Comparison of ENCODE assay signal across 8 cellular contexts in the genomic region with DNA sequence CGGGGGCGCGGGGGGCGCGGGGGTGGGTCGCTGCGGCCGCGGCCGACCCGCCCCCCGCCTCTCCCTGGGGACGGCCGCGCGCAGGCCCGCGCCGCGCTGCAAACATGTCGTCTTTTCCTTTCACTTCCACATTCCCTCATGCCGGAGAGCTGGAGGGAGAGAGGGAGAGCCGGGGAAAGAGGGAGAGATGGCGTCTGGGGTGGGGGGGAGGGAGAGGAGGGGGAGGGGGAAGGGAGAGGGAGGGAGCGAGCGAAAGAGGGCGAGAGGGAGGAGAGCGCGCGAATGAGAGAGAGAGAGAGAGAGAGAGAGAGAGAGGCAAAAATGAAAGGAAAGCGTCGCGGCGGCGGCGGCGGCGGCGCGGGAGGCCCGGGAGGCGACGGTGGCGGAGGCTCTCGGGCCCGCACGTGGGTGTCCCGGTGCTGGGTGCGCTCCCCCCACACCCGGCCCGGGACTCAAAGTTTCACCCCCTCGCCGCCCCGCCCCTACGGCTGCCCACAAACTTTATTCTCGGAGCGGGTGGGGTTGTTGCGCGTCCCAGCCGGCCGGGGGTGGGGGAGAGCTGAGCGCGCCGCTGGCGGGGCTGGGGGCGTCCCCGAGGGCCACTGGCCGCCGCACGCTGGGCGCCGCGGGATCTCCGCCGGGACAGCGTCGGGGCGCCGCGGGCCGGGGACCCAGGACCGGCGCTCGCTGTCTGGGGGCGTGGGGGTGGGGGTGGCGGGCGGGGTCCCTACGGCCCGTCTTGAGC. TPM values are rescaled to one million over a fixed set of nuclear protein-coding genes. Genes with fewer than 3 reads are reported as not detected.
DNase-seq lines count a peak whose midpoint lies in the region; ATAC-seq, FAIRE-seq and TF ChIP-seq lines count a peak whose summit lies in the region.

No MANE protein-coding gene starts in this region.

- H3K4me3 ChIP-seq in astrocyte of the cerebellum (ENCODE audit: low read depth, low read length) = peak overlapping the region; percentile 67
- peak overlapping the region; percentile 72 to 96 (median 78) for H3K4me3 ChIP-seq in sigmoid colon

- H3K9me3 ChIP-seq in T-helper 17 cell (ENCODE audit: control insufficient read depth, low read length, poor library complexity, severe bottlenecking) = no peaks in the 10 kb centered on the region
- H3K9me3 ChIP-seq in sigmoid colon = no peaks in the 10 kb centered on the region

- peaks cover 46% of the 10 kb centered on the region for H3K4me1 Mint-ChIP-seq in T-helper 17 cell

- H3K36me3 ChIP-seq in sigmoid colon = no peaks in the 10 kb centered on the region

- peak overlapping the region; percentile 98 for H3K4me3 Mint-ChIP-seq in T-helper 17 cell

- no peak for TF ChIP-seq CTCF in astrocyte of the cerebellum (IDR thresholded peaks at IDR 0.05; ENCODE audit: low read depth, low read length, missing control alignments)
- no peak for TF ChIP-seq CTCF in sigmoid colon (IDR thresholded peaks at IDR 0.05)

- peaks cover 8% of the 10 kb centered on the region for H3K36me3 Mint-ChIP-seq in T-helper 17 cell (ENCODE audit: low read depth)

- ATAC-seq in T-helper 17 cell = peak; percentile 70
- ATAC-seq in GM19397 (IDR thresholded peaks at IDR 0.05; ENCODE audit: unreplicated experiment) = no peak

- WGBS in sigmoid colon, 2 donors = 0 to 1% methylated on average over 89 of the region's 89 CpGs

- DNase-seq in NCI-H82 (lab: John Stamatoyannopoulos, UW) = peak; percentile 63
- DNase-seq in NCI-H82 treated with DMSO at 0.1 percent for 48 hours (lab: John Stamatoyannopoulos, UW; ENCODE audit: unreplicated experiment) = no peak
- peak; percentile 64 for DNase-seq in HTR-8/SVneo (ENCODE audit: insufficient read length, low spot score)
- peak; percentile 50 to 67 (median 59) for DNase-seq in T-helper 17 cell
- no peak for DNase-seq in astrocyte of the cerebellum (ENCODE audit: low read depth)
- DNase-seq in hepatic stellate cell (ENCODE audit: low spot score) = peak; percentile 79
- DNase-seq in sigmoid colon = peak; percentile 83

- in situ Hi-C loops in astrocyte of the cerebellum (cut with HindIII; ENCODE audit: low sequenced_read_pairs) = no loop called here

- intact Hi-C loops in sigmoid colon (cut with DNase I) = loop anchor here (2.0 to 10.0 kb wide), 5 partner anchors 69 to 257 kb away; a partner anchor contains a TSS

- no peaks in the 10 kb centered on the region for H3K27me3 ChIP-seq in sigmoid colon

- peaks cover 0 to 57% (median 52%) of the 10 kb centered on the region in 4 donors for H3K4me1 ChIP-seq in sigmoid colon

- TF ChIP-seq EP300 in sigmoid colon (IDR thresholded peaks at IDR 0.05) = no peak

- peak overlapping the region; percentile 96 for H3K27ac Mint-ChIP-seq in T-helper 17 cell

- FAIRE-seq in HTR-8/SVneo (lab: Jason Lieb, UNC) = no peak

- no peak for TF ChIP-seq POLR2A in sigmoid colon (IDR thresholded peaks at IDR 0.05)

- peak overlapping the region; percentile 85 to 94 (median 91) for H3K27ac ChIP-seq in sigmoid colon

- H3K27me3 Mint-ChIP-seq in T-helper 17 cell = no peaks in the 10 kb centered on the region

RNA-seq across cellular contexts. Expression of a gene that starts 0.7 kb away (rescaled TPM):
- total RNA-seq in T-helper 17 cell = 10 to 100 TPM; 11.7 to 14.4 TPM
- total RNA-seq in sigmoid colon = 10 to 100 TPM in 1 of 4 donors, 1 to 10 TPM in 3; 5.3 to 10.0 (median 7.5) TPM
- polyA plus RNA-seq in sigmoid colon = 10 to 100 TPM; 13.8 to 28.2 (median 24.1) TPM

Comparison
In these comparisons a context has a peak if more than half of its experiments do, and no peak if none do; other contexts are left out.
1. DNase-seq: peak in NCI-H82 (single experiment), HTR-8/SVneo (single experiment), T-helper 17 cell (3 of 3), hepatic stellate cell (single experiment) and sigmoid colon (single experiment); none in NCI-H82 treated with DMSO at 0.1 percent for 48 hours (single experiment) and astrocyte of the cerebellum (single experiment).